In genomic region chr19:3020321-3020960, GRCh38 we compare ENCODE assay signal across 26 cellular contexts. TPM values are rescaled to one million over a fixed set of nuclear protein-coding genes. Genes with fewer than 3 reads are reported as not detected.
"Had no signal": no experiment of that assay in that cellular context is flagged by ENCODE, and none has a peak within 500 bp of the region (broad histone marks: within the 10 kb centered on the region; RNA-seq: fewer than 3 reads in every experiment).

No MANE protein-coding gene starts in this region.

- H3K36me3 Mint-ChIP-seq: activated CD4-positive, alpha-beta memory T cell treated with anti-CD3 and anti-CD28 coated beads for 36 hours; natural killer cell treated with Interleukin-12 subunit alpha and Interleukin-12 subunit beta and Interleukin-15 and Interleukin-18, amount 100 ng/mL, for 72 hours; stimulated activated effector memory CD8-positive, alpha-beta T cell treated with anti-CD3 and anti-CD28 coated beads, Interleukin-12 subunit alpha, Interleukin-12 subunit beta, amount 100 ng/mL, for 72 hours had no signal

- DNase-seq: activated CD4-positive, alpha-beta memory T cell treated with anti-CD3 and anti-CD28 coated beads for 36 hours; activated CD4-positive, alpha-beta T cell treated with anti-CD3 and anti-CD28 coated beads, Interleukin-2, amount 10 ng/mL, durations not matched to agents 24 days and 14 days; activated CD4-positive, CD25-positive, alpha-beta regulatory T cell treated with anti-CD3 and anti-CD28 coated beads, Interleukin-2, amount 50 U/mL, for 72 hours; activated CD8-positive, alpha-beta memory T cell treated with anti-CD3 and anti-CD28 coated beads, Interleukin-2, amount 50 U/mL, for 48 hours; activated gamma-delta T cell; activated naive CD4-positive, alpha-beta T cell treated with anti-CD3 and anti-CD28 coated beads, Interleukin-2, amount 50 U/mL, for 16 hours; activated T-cell treated with anti-CD3 and anti-CD28 coated beads, Interleukin-2, amount 50 U/mL, for 24 hours; amniotic stem cell; effector CD4-positive, alpha-beta T cell; foreskin keratinocyte; islet precursor cell; left ventricle myocardium superior; right lobe of liver; stimulated activated CD4-positive, alpha-beta T cell treated with anti-CD3 and anti-CD28 coated beads, Interleukin-12 subunit alpha, Interleukin-12 subunit beta, amount 100 ng/mL, for 4 hours; stimulated activated CD4-positive, alpha-beta T cell treated with anti-CD3 and anti-CD28 coated beads, Interleukin-4, amount 100 ng/mL, for 1 hour; T-helper 17 cell; T1000; transverse colon; WERI-Rb-1 had no signal

- H3K27me3 ChIP-seq: esophagus muscularis mucosa, right lobe of liver, transverse colon had no signal

- H3K9me3 ChIP-seq: esophagus muscularis mucosa, right lobe of liver, transverse colon had no signal

- H3K9me3 Mint-ChIP-seq: activated CD4-positive, alpha-beta memory T cell treated with anti-CD3 and anti-CD28 coated beads for 36 hours; activated CD4-positive, alpha-beta T cell treated with anti-CD3 and anti-CD28 coated beads, Interleukin-2, amount 10 ng/mL, durations not matched to agents 24 days and 14 days; activated T-cell treated with anti-CD3 and anti-CD28 coated beads, Interleukin-2, amount 50 U/mL, for 24 hours; dendritic cell treated with granulocyte-macrophage colony-stimulating factor and Interleukin-4, amounts not matched to agents 40 ng/mL and 50 ng/mL, for 4 days; natural killer cell treated with Interleukin-12 subunit alpha and Interleukin-12 subunit beta and Interleukin-15 and Interleukin-18, amount 100 ng/mL, for 72 hours; stimulated activated effector memory CD8-positive, alpha-beta T cell treated with anti-CD3 and anti-CD28 coated beads, Interleukin-12 subunit alpha, Interleukin-12 subunit beta, amount 100 ng/mL, for 72 hours; stimulated activated naive CD8-positive, alpha-beta T cell treated with anti-CD3 and anti-CD28 coated beads, Interleukin-15, Interleukin-2, amounts not matched to agents 100 ng/mL and 50 ng/mL, for 24 hours had no signal

- H3K4me3 ChIP-seq: esophagus muscularis mucosa, right lobe of liver, skin epidermis, transverse colon had no signal

- H3K4me3 Mint-ChIP-seq: activated CD4-positive, alpha-beta memory T cell treated with anti-CD3 and anti-CD28 coated beads for 36 hours; activated CD4-positive, alpha-beta T cell treated with anti-CD3 and anti-CD28 coated beads, Interleukin-2, amount 10 ng/mL, durations not matched to agents 24 days and 14 days; activated T-cell treated with anti-CD3 and anti-CD28 coated beads, Interleukin-2, amount 50 U/mL, for 24 hours; dendritic cell treated with granulocyte-macrophage colony-stimulating factor and Interleukin-4, amounts not matched to agents 40 ng/mL and 50 ng/mL, for 4 days; natural killer cell treated with Interleukin-12 subunit alpha and Interleukin-12 subunit beta and Interleukin-15 and Interleukin-18, amount 100 ng/mL, for 72 hours; stimulated activated effector memory CD8-positive, alpha-beta T cell treated with anti-CD3 and anti-CD28 coated beads, Interleukin-12 subunit alpha, Interleukin-12 subunit beta, amount 100 ng/mL, for 72 hours; stimulated activated naive CD8-positive, alpha-beta T cell treated with anti-CD3 and anti-CD28 coated beads, Interleukin-15, Interleukin-2, amounts not matched to agents 100 ng/mL and 50 ng/mL, for 24 hours; T-helper 17 cell had no signal

- H3K4me1 ChIP-seq: esophagus muscularis mucosa, foreskin keratinocyte, right lobe of liver had no signal

- ATAC-seq: foreskin keratinocyte; left ventricle myocardium superior; stimulated activated effector memory CD8-positive, alpha-beta T cell treated with anti-CD3 and anti-CD28 coated beads, Interleukin-12 subunit alpha, Interleukin-12 subunit beta, amount 100 ng/mL, for 72 hours; T-helper 17 cell had no signal

- H3K27ac ChIP-seq: esophagus muscularis mucosa, foreskin keratinocyte, right lobe of liver, skin epidermis, transverse colon, WERI-Rb-1 had no signal

- H3K27me3 Mint-ChIP-seq: T-helper 17 cell had no signal

- H3K36me3 ChIP-seq: right lobe of liver, transverse colon, WERI-Rb-1 had no signal

- H3K27ac Mint-ChIP-seq: activated CD4-positive, alpha-beta memory T cell treated with anti-CD3 and anti-CD28 coated beads for 36 hours; activated CD4-positive, alpha-beta T cell treated with anti-CD3 and anti-CD28 coated beads, Interleukin-2, amount 10 ng/mL, durations not matched to agents 24 days and 14 days; activated T-cell treated with anti-CD3 and anti-CD28 coated beads, Interleukin-2, amount 50 U/mL, for 24 hours; dendritic cell treated with granulocyte-macrophage colony-stimulating factor and Interleukin-4, amounts not matched to agents 40 ng/mL and 50 ng/mL, for 4 days; natural killer cell treated with Interleukin-12 subunit alpha and Interleukin-12 subunit beta and Interleukin-15 and Interleukin-18, amount 100 ng/mL, for 72 hours; stimulated activated effector memory CD8-positive, alpha-beta T cell treated with anti-CD3 and anti-CD28 coated beads, Interleukin-12 subunit alpha, Interleukin-12 subunit beta, amount 100 ng/mL, for 72 hours; stimulated activated naive CD8-positive, alpha-beta T cell treated with anti-CD3 and anti-CD28 coated beads, Interleukin-15, Interleukin-2, amounts not matched to agents 100 ng/mL and 50 ng/mL, for 24 hours; T-helper 17 cell had no signal

RNA-seq across cellular contexts. Expression of gene TLE6, which starts 43.1 kb away (rescaled TPM):
- total RNA-seq: mononuclear cell, transverse colon had no signal
